In genomic region chr2:25160376-25160775, GRCh38 we compare ENCODE assay signal across 17 cellular contexts. TPM values are rescaled to one million over a fixed set of nuclear protein-coding genes. Genes with fewer than 3 reads are reported as not detected.
DNase-seq lines count a peak whose midpoint lies in the region; ATAC-seq, FAIRE-seq and TF ChIP-seq lines count a peak whose summit lies in the region.
"Had no signal": no experiment of that assay in that cellular context is flagged by ENCODE, and none has a peak within 500 bp of the region (broad histone marks: within the 10 kb centered on the region; RNA-seq: fewer than 3 reads in every experiment).

No MANE protein-coding gene starts in this region.

- no peak for DNase-seq in activated CD4-positive, alpha-beta T cell treated with anti-CD3 and anti-CD28 coated beads, Interleukin-2, amount 10 ng/mL, durations not matched to agents 24 days and 14 days
- no peak for DNase-seq in activated CD4-positive, alpha-beta T cell treated with anti-CD3 and anti-CD28 coated beads for 48 hours
- no peak for DNase-seq in T-cell
- DNase-seq in kidney, result peak; percentile 40
- DNase-seq in H54 (ENCODE audit: insufficient read length, low spot score), result no peak
- no peak for DNase-seq in Calu3
- DNase-seq: NCI-H2081, NCI-H526, PC-3, tibial artery had no signal

- CTCF ChIA-PET in T-cell (lab: Charles Lee), result no interaction called here
- CTCF ChIA-PET in Calu3 (lab: Charles Lee), result no interaction called here

- H3K27ac ChIP-seq in kidney (ENCODE audit: low read depth in 2 of 2, low read length in 2 of 2) (no peak overlapping the region), skeletal muscle tissue (ENCODE audit: low read depth, low read length) (no peak overlapping the region)
- H3K27ac ChIP-seq: C4-2B, coronary artery had no signal

- no TSS peak for BruUV-seq in Calu3 (replicated peaks; lab: Mats Ljungman, UMichigan)

- no peaks in the 10 kb centered on the region for H3K9me3 Mint-ChIP-seq in activated CD4-positive, alpha-beta T cell treated with anti-CD3 and anti-CD28 coated beads, Interleukin-2, amount 10 ng/mL, durations not matched to agents 24 days and 14 days
- H3K9me3 Mint-ChIP-seq in T-cell (no peaks in the 10 kb centered on the region), Calu3 (ENCODE audit: low read depth, unreplicated experiment) (no peaks in the 10 kb centered on the region)

- POLR2A ChIA-PET in T-cell (lab: Charles Lee), result no interaction called here

- H3K9ac ChIP-seq in kidney (ENCODE audit: low read length in 2 of 2), result no peak overlapping the region
- no peak overlapping the region for H3K9ac ChIP-seq in skeletal muscle tissue (ENCODE audit: low read depth in 1 of 3, low read length in 3 of 3)
- H3K9ac ChIP-seq: SK-N-SH had no signal

- peak overlapping the region; percentile 84 for H3K4me3 Mint-ChIP-seq in activated CD4-positive, alpha-beta T cell treated with anti-CD3 and anti-CD28 coated beads, Interleukin-2, amount 10 ng/mL, durations not matched to agents 24 days and 14 days
- peak overlapping the region; percentile 43 to 68 (median 67) for H3K4me3 Mint-ChIP-seq in T-cell
- no peak overlapping the region for H3K4me3 Mint-ChIP-seq in Calu3 (ENCODE audit: low read depth, unreplicated experiment)

- peaks cover 2 to 14% (median 5%) of the 10 kb centered on the region in 3 donors for H3K27me3 ChIP-seq in skeletal muscle tissue (ENCODE audit: control insufficient read depth in 3 of 3, insufficient read depth in 3 of 3, low read length in 3 of 3)

- H3K4me1 ChIP-seq in kidney (ENCODE audit: control insufficient read depth in 1 of 2, insufficient read depth in 1 of 2, low read depth in 1 of 2, low read length in 2 of 2) (no peaks in the 10 kb centered on the region), skeletal muscle tissue (ENCODE audit: control insufficient read depth in 3 of 3, insufficient read depth in 3 of 3, low read length in 3 of 3) (peaks cover 0 to 5% (median 3%) of the 10 kb centered on the region in 3 donors)

- peaks cover 7% of the 10 kb centered on the region for H3K27me3 Mint-ChIP-seq in activated CD4-positive, alpha-beta T cell treated with anti-CD3 and anti-CD28 coated beads, Interleukin-2, amount 10 ng/mL, durations not matched to agents 24 days and 14 days
- H3K27me3 Mint-ChIP-seq in T-cell (no peaks in the 10 kb centered on the region), Calu3 (ENCODE audit: unreplicated experiment) (peaks cover 56% of the 10 kb centered on the region)

- H3K9me3 ChIP-seq in kidney (ENCODE audit: control insufficient read depth in 1 of 2, low read length in 2 of 2), result no peaks in the 10 kb centered on the region
- H3K9me3 ChIP-seq in skeletal muscle tissue (ENCODE audit: control insufficient read depth in 3 of 3, low read length in 3 of 3), result no peaks in the 10 kb centered on the region
- H3K9me3 ChIP-seq: SK-N-SH, tibial artery had no signal

- H3K27ac Mint-ChIP-seq in activated CD4-positive, alpha-beta T cell treated with anti-CD3 and anti-CD28 coated beads, Interleukin-2, amount 10 ng/mL, durations not matched to agents 24 days and 14 days, result peak overlapping the region; percentile 89
- peak overlapping the region in 1 of 2 donors; percentile 65 for H3K27ac Mint-ChIP-seq in T-cell
- H3K27ac Mint-ChIP-seq in Calu3 (ENCODE audit: unreplicated experiment), result no peak overlapping the region

- ATAC-seq in T-cell (replicated peaks in 1 of 4), result no peak
- ATAC-seq in HG03025 (IDR thresholded peaks at IDR 0.05; ENCODE audit: low FRiP score, unreplicated experiment), result no peak
- ATAC-seq: PC-3 had no signal

- no peak for FAIRE-seq in kidney (lab: Jason Lieb, UNC)
- FAIRE-seq in H54 (lab: Jason Lieb, UNC), result no peak
- FAIRE-seq: A204.1, astrocyte had no signal

- H3K4me3 ChIP-seq in kidney (ENCODE audit: low read length in 2 of 2) (no peak overlapping the region), skeletal muscle tissue (ENCODE audit: low read length in 3 of 3) (peak overlapping the region in 2 of 3 donors; percentile 24 to 60)

- TF ChIP-seq CTCF in kidney (IDR thresholded peaks at IDR 0.05; ENCODE audit: borderline replicate concordance, extremely low read depth, insufficient read depth) (no peak), Calu3 (IDR thresholded peaks at IDR 0.05; ENCODE audit: unreplicated experiment) (no peak)

- H3K36me3 ChIP-seq in kidney (ENCODE audit: control insufficient read depth in 1 of 2, insufficient read depth in 2 of 2, low read length in 2 of 2) (no peaks in the 10 kb centered on the region), skeletal muscle tissue (ENCODE audit: control insufficient read depth in 3 of 3, insufficient read depth in 3 of 3, low read length in 3 of 3) (no peaks in the 10 kb centered on the region)
- H3K36me3 ChIP-seq: tibial artery had no signal

- peaks cover 7% of the 10 kb centered on the region for H3K36me3 Mint-ChIP-seq in activated CD4-positive, alpha-beta T cell treated with anti-CD3 and anti-CD28 coated beads, Interleukin-2, amount 10 ng/mL, durations not matched to agents 24 days and 14 days (ENCODE audit: low read depth)
- no peaks in the 10 kb centered on the region for H3K36me3 Mint-ChIP-seq in T-cell
- no peaks in the 10 kb centered on the region for H3K36me3 Mint-ChIP-seq in Calu3 (ENCODE audit: insufficient read depth, unreplicated experiment)

- no peak for TF ChIP-seq POLR2A in H54 (IDR thresholded peaks at IDR 0.05; ENCODE audit: low read depth, low read length)

- H3K4me1 Mint-ChIP-seq in activated CD4-positive, alpha-beta T cell treated with anti-CD3 and anti-CD28 coated beads, Interleukin-2, amount 10 ng/mL, durations not matched to agents 24 days and 14 days, result peaks cover 10% of the 10 kb centered on the region
- H3K4me1 Mint-ChIP-seq in T-cell (peaks cover 14 to 19% (median 18%) of the 10 kb centered on the region in 3 donors), Calu3 (ENCODE audit: low read depth, unreplicated experiment) (no peaks in the 10 kb centered on the region)

- intact Hi-C loops in activated CD4-positive, alpha-beta T cell treated with anti-CD3 and anti-CD28 coated beads, Interleukin-2, amount 10 ng/mL, durations not matched to agents 24 days and 14 days (cut with micrococcal nuclease), result no loop called here
- intact Hi-C loops in kidney (cut with DNase I) (no loop called here), Calu3 (cut with micrococcal nuclease; ENCODE audit: unreplicated experiment) (no loop called here)

RNA-seq across cellular contexts. Expression of gene POMC, which starts 8.0 kb away (rescaled TPM):
- total RNA-seq in activated CD4-positive, alpha-beta T cell treated with anti-CD3 and anti-CD28 coated beads, Interleukin-2, amount 10 ng/mL, durations not matched to agents 24 days and 14 days, result 6.9 and 7.2 TPM in 2 replicates
- 1 to 10 TPM; 2.4 to 7.5 (median 4.8) TPM for total RNA-seq in T-cell
- total RNA-seq in kidney, result 1.5 TPM
- polyA plus RNA-seq in kidney (ENCODE audit: insufficient read depth, low read depth, low replicate concordance), result 2.1 TPM
- 4.2 TPM for total RNA-seq in skeletal muscle tissue
- not detected in 2 replicates for total RNA-seq in Calu3 (2022)
- total RNA-seq: astrocyte, PC-3 had no signal
- polyA plus RNA-seq: SK-N-SH had no signal

Comparison
In these comparisons a context has a peak if more than half of its experiments do, and no peak if none do; other contexts are left out.
1. H3K4me3 ChIP-seq: peak in skeletal muscle tissue (2 of 3); none in kidney (0 of 2).